ENCODE assay signal across 12 cellular contexts in genomic region chr4:128570380-128570779, GRCh38.
A peak's percentile ranks its signal among the peaks of the same experiment; 100 is the strongest.
DNase-seq lines count a peak whose midpoint lies in the region; ATAC-seq, FAIRE-seq and TF ChIP-seq lines count a peak whose summit lies in the region.
"Had no signal": no experiment of that assay in that cellular context is flagged by ENCODE, and none has a peak within 500 bp of the region (broad histone marks: within the 10 kb centered on the region; RNA-seq: fewer than 3 reads in every experiment).

No MANE protein-coding gene starts in this region.

- H3K36me3 Mint-ChIP-seq in activated naive CD4-positive, alpha-beta T cell treated with anti-CD3 and anti-CD28 coated beads, Interleukin-2, amount 10 ng/mL, durations not matched to agents 7 days and 5 days: no peaks in the 10 kb centered on the region
- H3K36me3 Mint-ChIP-seq in activated CD4-positive, alpha-beta memory T cell treated with anti-CD3 and anti-CD28 coated beads for 36 hours: no peaks in the 10 kb centered on the region
- no peaks in the 10 kb centered on the region for H3K36me3 Mint-ChIP-seq in activated T-helper 17 cell treated with anti-CD3 and anti-CD28 coated beads, Interleukin-2, amount 50 U/mL, for 72 hours (ENCODE audit: low read depth)

- no peaks in the 10 kb centered on the region for H3K9me3 ChIP-seq in A549
- H3K9me3 ChIP-seq in MG63: no peaks in the 10 kb centered on the region
- no peaks in the 10 kb centered on the region for H3K9me3 ChIP-seq in lung (ENCODE audit: control insufficient read depth in 2 of 2, insufficient read depth in 1 of 2, low read length in 1 of 2)
- no peaks in the 10 kb centered on the region for H3K9me3 ChIP-seq in spleen
- H3K9me3 ChIP-seq: BE2C had no signal

- H3K4me1 ChIP-seq in A549: peaks cover 90% of the 10 kb centered on the region
- peaks cover 8 to 17% of the 10 kb centered on the region in 2 donors for H3K4me1 ChIP-seq in lung (ENCODE audit: control insufficient read depth in 2 of 2, insufficient read depth in 2 of 2, low read length in 2 of 2)
- H3K4me1 ChIP-seq in spleen: peaks cover 0 to 25% (median 4%) of the 10 kb centered on the region in 6 donors
- H3K4me1 ChIP-seq: BE2C had no signal

- no peak overlapping the region for H3K4me3 ChIP-seq in A549
- H3K4me3 ChIP-seq in MG63: no peak overlapping the region
- H3K4me3 ChIP-seq in cardiac fibroblast (replicated peaks in 1 of 2; ENCODE audit: low read depth in 2 of 2, low read length in 2 of 2): no peak overlapping the region
- no peak overlapping the region for H3K4me3 ChIP-seq in lung
- no peak overlapping the region for H3K4me3 ChIP-seq in spleen

- POLR2A ChIA-PET in A549 (lab: Yijun Ruan, JAX): interaction anchor here (1.1 kb wide), 1 partner anchor 242 kb away, joined by 4 read pairs; no protein-coding TSS in a partner anchor
- POLR2A ChIA-PET in activated CD4-positive, alpha-beta memory T cell treated with anti-CD3 and anti-CD28 coated beads for 36 hours (lab: Charles Lee): no interaction called here

- FAIRE-seq in A549 (lab: Jason Lieb, UNC): no peak

- 87% methylated on average over 4 of the region's 4 CpGs for WGBS in A549 (ENCODE audit: missing lambda C conversion rate)
- 76 to 86% methylated on average over 4 of the region's 4 CpGs for WGBS in lung, 2 donors
- 65 to 78% (median 70%) methylated on average over 4 of the region's 4 CpGs for WGBS in spleen, 5 donors

- no peak overlapping the region for H3K4me3 Mint-ChIP-seq in activated naive CD4-positive, alpha-beta T cell treated with anti-CD3 and anti-CD28 coated beads, Interleukin-2, amount 10 ng/mL, durations not matched to agents 7 days and 5 days
- no peak overlapping the region for H3K4me3 Mint-ChIP-seq in activated CD4-positive, alpha-beta memory T cell treated with anti-CD3 and anti-CD28 coated beads for 36 hours
- H3K4me3 Mint-ChIP-seq in activated T-helper 17 cell treated with anti-CD3 and anti-CD28 coated beads, Interleukin-2, amount 50 U/mL, for 72 hours: no peak overlapping the region
- H3K4me3 Mint-ChIP-seq: H9 had no signal

- peak overlapping the region; percentile 66 for H3K4me2 ChIP-seq in A549

- TF ChIP-seq EP300 in A549 (IDR thresholded peaks at IDR 0.05): no peak

- DNase-seq in A549 (ENCODE audit: low read depth in 1 of 2, low spot score in 1 of 2): peak in 1 of 2 experiments; percentile 52
- DNase-seq in MG63: peak; percentile 51
- DNase-seq in cardiac fibroblast (ENCODE audit: low read depth in 2 of 2): peak; percentile 74 to 83
- DNase-seq in lung (ENCODE audit: low spot score): peak; percentile 39
- DNase-seq in activated naive CD4-positive, alpha-beta T cell treated with anti-CD3 and anti-CD28 coated beads, Interleukin-2, amount 10 ng/mL, durations not matched to agents 7 days and 5 days: no peak
- no peak for DNase-seq in activated CD4-positive, alpha-beta memory T cell treated with anti-CD3 and anti-CD28 coated beads for 36 hours
- DNase-seq in spleen: no peak
- DNase-seq: BE2C, H9, T1000 had no signal

- no peak for TF ChIP-seq POLR2A in A549 (IDR thresholded peaks at IDR 0.05; ENCODE audit: low read length)
- TF ChIP-seq POLR2A in spleen (IDR thresholded peaks at IDR 0.05): no peak

- CTCF ChIA-PET in A549 (lab: Yijun Ruan, JAX): no interaction called here
- CTCF ChIA-PET in activated naive CD4-positive, alpha-beta T cell treated with anti-CD3 and anti-CD28 coated beads, Interleukin-2, amount 10 ng/mL, durations not matched to agents 7 days and 5 days (lab: Charles Lee): interaction anchor here (1.0 kb wide), 1 partner anchor 114 kb away, joined by 3 read pairs; no protein-coding TSS in a partner anchor
- CTCF ChIA-PET in activated CD4-positive, alpha-beta memory T cell treated with anti-CD3 and anti-CD28 coated beads for 36 hours (lab: Charles Lee): no interaction called here

- no peaks in the 10 kb centered on the region for H3K9me3 Mint-ChIP-seq in activated naive CD4-positive, alpha-beta T cell treated with anti-CD3 and anti-CD28 coated beads, Interleukin-2, amount 10 ng/mL, durations not matched to agents 7 days and 5 days
- no peaks in the 10 kb centered on the region for H3K9me3 Mint-ChIP-seq in activated CD4-positive, alpha-beta memory T cell treated with anti-CD3 and anti-CD28 coated beads for 36 hours
- H3K9me3 Mint-ChIP-seq in activated T-helper 17 cell treated with anti-CD3 and anti-CD28 coated beads, Interleukin-2, amount 50 U/mL, for 72 hours: no peaks in the 10 kb centered on the region
- H3K9me3 Mint-ChIP-seq: H9 had no signal

- peak overlapping the region; percentile 93 to 98 for H3K27ac ChIP-seq in A549
- H3K27ac ChIP-seq in lung (ENCODE audit: low read depth in 1 of 2, low read length in 1 of 2): no peak overlapping the region
- H3K27ac ChIP-seq in spleen: peak overlapping the region in 4 of 8 donors; percentile 48 to 63 (median 62)

- intact Hi-C loops in activated CD4-positive, alpha-beta memory T cell treated with anti-CD3 and anti-CD28 coated beads for 36 hours (cut with micrococcal nuclease): loop anchor here (5.0 to 10.0 kb wide), 4 partner anchors 104 to 522 kb away; partner anchors contain the start of gene SCLT1
- intact Hi-C loops in spleen (cut with DNase I; ENCODE audit: low total_unique reads): no loop called here

- ATAC-seq in A549 (no peak), lung (ENCODE audit: insufficient read depth, low FRiP score) (peak; percentile 30)
- no peak for ATAC-seq in activated T-helper 17 cell treated with anti-CD3 and anti-CD28 coated beads, Interleukin-2, amount 50 U/mL, for 72 hours (replicated peaks)
- ATAC-seq: left colon had no signal

- H3K4me1 Mint-ChIP-seq in activated naive CD4-positive, alpha-beta T cell treated with anti-CD3 and anti-CD28 coated beads, Interleukin-2, amount 10 ng/mL, durations not matched to agents 7 days and 5 days: no peaks in the 10 kb centered on the region
- H3K4me1 Mint-ChIP-seq in activated CD4-positive, alpha-beta memory T cell treated with anti-CD3 and anti-CD28 coated beads for 36 hours (ENCODE audit: low read depth): no peaks in the 10 kb centered on the region
- H3K4me1 Mint-ChIP-seq in activated T-helper 17 cell treated with anti-CD3 and anti-CD28 coated beads, Interleukin-2, amount 50 U/mL, for 72 hours: no peaks in the 10 kb centered on the region

- H3K36me3 ChIP-seq in MG63 (no peaks in the 10 kb centered on the region), lung (ENCODE audit: control insufficient read depth in 2 of 2, insufficient read depth in 2 of 2, low read length in 2 of 2) (no peaks in the 10 kb centered on the region), spleen (no peaks in the 10 kb centered on the region)
- H3K36me3 ChIP-seq: BE2C had no signal

- H3K27me3 Mint-ChIP-seq in activated naive CD4-positive, alpha-beta T cell treated with anti-CD3 and anti-CD28 coated beads, Interleukin-2, amount 10 ng/mL, durations not matched to agents 7 days and 5 days: peaks cover 21% of the 10 kb centered on the region
- H3K27me3 Mint-ChIP-seq in activated CD4-positive, alpha-beta memory T cell treated with anti-CD3 and anti-CD28 coated beads for 36 hours: peaks cover 14% of the 10 kb centered on the region
- peaks cover 35% of the 10 kb centered on the region for H3K27me3 Mint-ChIP-seq in activated T-helper 17 cell treated with anti-CD3 and anti-CD28 coated beads, Interleukin-2, amount 50 U/mL, for 72 hours

- H3K27me3 ChIP-seq in MG63: no peaks in the 10 kb centered on the region
- no peaks in the 10 kb centered on the region for H3K27me3 ChIP-seq in lung (ENCODE audit: control insufficient read depth, insufficient read depth)
- H3K27me3 ChIP-seq in spleen (replicated peaks in 1 of 7): no peaks in the 10 kb centered on the region
- H3K27me3 ChIP-seq: BE2C had no signal

- no peak for TF ChIP-seq RAD21 in A549 (conservative IDR thresholded peaks at IDR 0.05 in 1 of 2, IDR thresholded peaks at IDR 0.05 in 1 of 2)

- TF ChIP-seq CTCF in A549 (IDR thresholded peaks at IDR 0.05) (no peak), cardiac fibroblast (IDR thresholded peaks at IDR 0.05; ENCODE audit: low read depth, low read length) (no peak), lung (IDR thresholded peaks at IDR 0.05; ENCODE audit: control extremely low read depth, extremely low read depth) (no peak), spleen (IDR thresholded peaks at IDR 0.05 in 8 of 11, conservative IDR thresholded peaks at IDR 0.05 in 3 of 11) (no peak)

- no peak overlapping the region for H3K27ac Mint-ChIP-seq in activated naive CD4-positive, alpha-beta T cell treated with anti-CD3 and anti-CD28 coated beads, Interleukin-2, amount 10 ng/mL, durations not matched to agents 7 days and 5 days
- H3K27ac Mint-ChIP-seq in activated CD4-positive, alpha-beta memory T cell treated with anti-CD3 and anti-CD28 coated beads for 36 hours: no peak overlapping the region
- no peak overlapping the region for H3K27ac Mint-ChIP-seq in activated T-helper 17 cell treated with anti-CD3 and anti-CD28 coated beads, Interleukin-2, amount 50 U/mL, for 72 hours

TF ChIP-seq in A549, 52 proteins besides CTCF, POLR2A, EP300 and RAD21:
- TF ChIP-seq EHMT2 (IDR thresholded peaks at IDR 0.05; ENCODE audit: low read depth) (no peak), KDM1A (IDR thresholded peaks at IDR 0.05; ENCODE audit: low read depth) (no peak), TP53 (CRISPR knock-in tag; IDR thresholded peaks at IDR 0.05) (no peak), NFE2L2 (conservative IDR thresholded peaks at IDR 0.05; ENCODE audit: low read length) (peak; percentile 43), SMC3 (IDR thresholded peaks at IDR 0.05) (no peak)

Comparison
In these comparisons a context has a peak if more than half of its experiments do, and no peak if none do; other contexts are left out.
1. DNase-seq: peak in MG63 (single experiment), cardiac fibroblast (2 of 2) and lung (single experiment); none in activated naive CD4-positive, alpha-beta T cell treated with anti-CD3 and anti-CD28 coated beads, Interleukin-2, amount 10 ng/mL, durations not matched to agents 7 days and 5 days (single experiment), activated CD4-positive, alpha-beta memory T cell treated with anti-CD3 and anti-CD28 coated beads for 36 hours (single experiment) and spleen (single experiment).
2. H3K27ac ChIP-seq: peak in A549 (2 of 2); none in lung (0 of 2).